Comparison of ENCODE assay signal across 10 cellular contexts in genomic region chr11:8533332-8533731, GRCh38.
DNase-seq lines count a peak whose midpoint lies in the region; ATAC-seq and TF ChIP-seq lines count a peak whose summit lies in the region.
"Had no signal": no experiment of that assay in that cellular context is flagged by ENCODE, and none has a peak within 500 bp of the region (broad histone marks: within the 10 kb centered on the region; RNA-seq: fewer than 3 reads in every experiment).

No MANE protein-coding gene starts in this region.

- H3K36me3 Mint-ChIP-seq in osteocyte (ENCODE audit: unreplicated experiment) = no peaks in the 10 kb centered on the region

- H3K27me3 Mint-ChIP-seq in stimulated activated naive CD8-positive, alpha-beta T cell treated with anti-CD3 and anti-CD28 coated beads, Interleukin-15, amount 100 ng/mL, for 72 hours = no peaks in the 10 kb centered on the region
- H3K27me3 Mint-ChIP-seq in osteocyte (ENCODE audit: unreplicated experiment) = peaks cover 23% of the 10 kb centered on the region
- H3K27me3 Mint-ChIP-seq: activated T-cell treated with anti-CD3 and anti-CD28 coated beads, Interleukin-2, amount 50 U/mL, for 24 hours had no signal

- H3K9me3 ChIP-seq in thyroid gland = no peaks in the 10 kb centered on the region
- H3K9me3 ChIP-seq: Peyer's patch had no signal

- peak in 4 of 6 experiments; percentile 16 to 48 (median 40) for TF ChIP-seq CTCF in thyroid gland (IDR thresholded peaks at IDR 0.05)
- no peak for TF ChIP-seq CTCF in osteocyte (IDR thresholded peaks at IDR 0.05)

- DNase-seq in stimulated activated naive CD8-positive, alpha-beta T cell treated with anti-CD3 and anti-CD28 coated beads, Interleukin-15, Interleukin-2, amounts not matched to agents 100 U/mL and 50 U/mL, for 24 hours = no peak
- DNase-seq in stimulated activated naive CD8-positive, alpha-beta T cell treated with anti-CD3 and anti-CD28 coated beads, Interleukin-15, amount 100 ng/mL, for 72 hours = no peak
- DNase-seq in NCI-H2171 treated with DMSO at 0.1 percent for 48 hours (lab: John Stamatoyannopoulos, UW) (peak; percentile 76), thyroid gland (peak; percentile 63 to 67), osteocyte (ENCODE audit: extremely low spot score, unreplicated experiment) (no peak), amygdala (lab: John Stamatoyannopoulos, UW) (no peak), COLO829 (ENCODE audit: low spot score) (no peak)
- DNase-seq: activated T-cell treated with anti-CD3 and anti-CD28 coated beads, Interleukin-2, amount 50 U/mL, for 24 hours had no signal

- no peaks in the 10 kb centered on the region for H3K36me3 ChIP-seq in thyroid gland
- H3K36me3 ChIP-seq: Peyer's patch had no signal

- no peaks in the 10 kb centered on the region for H3K4me1 Mint-ChIP-seq in stimulated activated naive CD8-positive, alpha-beta T cell treated with anti-CD3 and anti-CD28 coated beads, Interleukin-15, amount 100 ng/mL, for 72 hours
- no peaks in the 10 kb centered on the region for H3K4me1 Mint-ChIP-seq in osteocyte (ENCODE audit: unreplicated experiment)

- no peaks in the 10 kb centered on the region for H3K9me3 Mint-ChIP-seq in stimulated activated naive CD8-positive, alpha-beta T cell treated with anti-CD3 and anti-CD28 coated beads, Interleukin-15, amount 100 ng/mL, for 72 hours
- H3K9me3 Mint-ChIP-seq in osteocyte (ENCODE audit: unreplicated experiment) = no peaks in the 10 kb centered on the region
- H3K9me3 Mint-ChIP-seq: activated T-cell treated with anti-CD3 and anti-CD28 coated beads, Interleukin-2, amount 50 U/mL, for 24 hours had no signal

- intact Hi-C loops in thyroid gland (cut with DNase I) = no loop called here

- peak; percentile 43 for ATAC-seq in stimulated activated naive CD8-positive, alpha-beta T cell treated with anti-CD3 and anti-CD28 coated beads, Interleukin-15, Interleukin-2, amounts not matched to agents 100 U/mL and 50 U/mL, for 24 hours
- ATAC-seq in stimulated activated naive CD8-positive, alpha-beta T cell treated with anti-CD3 and anti-CD28 coated beads, Interleukin-15, amount 100 ng/mL, for 72 hours = no peak
- peak; percentile 62 for ATAC-seq in HG02870 (IDR thresholded peaks at IDR 0.05; ENCODE audit: unreplicated experiment)

- H3K4me3 Mint-ChIP-seq in stimulated activated naive CD8-positive, alpha-beta T cell treated with anti-CD3 and anti-CD28 coated beads, Interleukin-15, amount 100 ng/mL, for 72 hours = no peak overlapping the region
- no peak overlapping the region for H3K4me3 Mint-ChIP-seq in osteocyte (ENCODE audit: unreplicated experiment)
- H3K4me3 Mint-ChIP-seq: activated T-cell treated with anti-CD3 and anti-CD28 coated beads, Interleukin-2, amount 50 U/mL, for 24 hours had no signal

- H3K27me3 ChIP-seq in thyroid gland = no peaks in the 10 kb centered on the region
- H3K27me3 ChIP-seq: Peyer's patch had no signal

- peaks cover 0 to 3% of the 10 kb centered on the region in 2 donors for H3K4me1 ChIP-seq in thyroid gland
- H3K4me1 ChIP-seq: Peyer's patch had no signal

- H3K4me3 ChIP-seq in thyroid gland (replicated peaks in 1 of 3) = no peak overlapping the region
- H3K4me3 ChIP-seq: Peyer's patch had no signal

- H3K27ac ChIP-seq in thyroid gland = peak overlapping the region; percentile 18 to 47 (median 32)
- H3K27ac ChIP-seq: Peyer's patch had no signal

- WGBS in thyroid gland, 2 donors = 33 to 44% methylated on average over 4 of the region's 4 CpGs

- peak overlapping the region in 1 of 2 donors; percentile 47 for H3K27ac Mint-ChIP-seq in stimulated activated naive CD8-positive, alpha-beta T cell treated with anti-CD3 and anti-CD28 coated beads, Interleukin-15, amount 100 ng/mL, for 72 hours
- no peak overlapping the region for H3K27ac Mint-ChIP-seq in osteocyte (ENCODE audit: unreplicated experiment)
- H3K27ac Mint-ChIP-seq: activated T-cell treated with anti-CD3 and anti-CD28 coated beads, Interleukin-2, amount 50 U/mL, for 24 hours had no signal

- no peak for TF ChIP-seq POLR2A in thyroid gland (IDR thresholded peaks at IDR 0.05)

Comparison
In these comparisons a context has a peak if more than half of its experiments do, and no peak if none do; other contexts are left out.
1. DNase-seq: peak in NCI-H2171 treated with DMSO at 0.1 percent for 48 hours (single experiment) and thyroid gland (2 of 2); none in stimulated activated naive CD8-positive, alpha-beta T cell treated with anti-CD3 and anti-CD28 coated beads, Interleukin-15, Interleukin-2, amounts not matched to agents 100 U/mL and 50 U/mL, for 24 hours (single experiment), stimulated activated naive CD8-positive, alpha-beta T cell treated with anti-CD3 and anti-CD28 coated beads, Interleukin-15, amount 100 ng/mL, for 72 hours (0 of 2), osteocyte (single experiment), amygdala (0 of 56) and COLO829 (single experiment).